In the genomic region with DNA sequence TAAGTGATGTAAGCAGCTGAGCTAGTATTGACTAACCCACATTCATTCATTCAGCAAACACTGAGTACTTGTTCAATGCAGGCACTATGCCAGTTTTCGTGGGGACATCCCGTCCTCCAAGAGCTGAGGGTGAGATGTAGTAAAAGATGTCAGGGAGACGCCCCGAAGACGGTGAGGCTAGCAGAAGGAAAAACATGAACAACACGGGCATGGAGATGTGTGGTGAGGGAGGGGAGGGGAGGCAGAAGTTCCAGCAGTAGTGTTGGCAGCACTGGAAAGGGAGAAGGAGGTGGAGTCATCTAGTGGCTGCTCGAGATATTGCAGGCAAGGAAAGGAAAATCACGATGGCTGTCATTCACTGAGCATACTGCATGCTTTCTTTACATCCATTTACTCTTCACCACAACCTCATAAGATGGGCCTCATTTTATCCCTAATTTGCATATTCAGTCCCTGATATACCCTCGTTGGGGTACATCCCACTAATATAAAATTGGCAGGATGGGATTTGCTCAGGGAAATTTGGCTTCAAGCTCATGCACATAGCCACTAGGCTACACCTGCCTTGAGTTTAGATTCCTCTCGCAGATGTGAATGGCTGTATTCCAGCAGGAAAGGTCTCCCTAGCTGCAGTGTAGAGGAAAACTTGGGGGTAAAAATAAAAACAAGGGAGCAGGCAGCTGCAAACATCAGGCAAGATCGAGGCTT, we compare ENCODE assay signal across 9 cellular contexts. TPM values are rescaled to one million over a fixed set of nuclear protein-coding genes. Genes with fewer than 3 reads are reported as not detected.
A peak's percentile ranks its signal among the peaks of the same experiment; 100 is the strongest.
DNase-seq lines count a peak whose midpoint lies in the region; ATAC-seq, FAIRE-seq and TF ChIP-seq lines count a peak whose summit lies in the region.
"Had no signal": no experiment of that assay in that cellular context is flagged by ENCODE, and none has a peak within 500 bp of the region (broad histone marks: within the 10 kb centered on the region; RNA-seq: fewer than 3 reads in every experiment).

No MANE protein-coding gene starts in this region.

- H3K9me1 ChIP-seq in IMR-90 (ENCODE audit: insufficient read depth, low read length), result no peaks in the 10 kb centered on the region

- H4K91ac ChIP-seq in IMR-90 (ENCODE audit: insufficient read depth, low read depth, low read length), result no peak overlapping the region

- H3K4me3 ChIP-seq in IMR-90 (ENCODE audit: insufficient read depth, low read depth, low read length) (no peak overlapping the region), left ventricle myocardium inferior (no peak overlapping the region)

- peak; percentile 82 for FAIRE-seq in GM18507 (lab: Jason Lieb, UNC)

- H3K27ac ChIP-seq in IMR-90 (ENCODE audit: insufficient read depth, low read length), result no peak overlapping the region
- H3K27ac ChIP-seq in left ventricle myocardium inferior (replicated peaks), result no peak overlapping the region

- H2BK20ac ChIP-seq in IMR-90 (ENCODE audit: low read depth, low read length), result no peak overlapping the region

- H3K79me1 ChIP-seq in IMR-90 (ENCODE audit: low read depth in 1 of 2, low read length in 2 of 2), result no peaks in the 10 kb centered on the region

- no peak overlapping the region for H3K56ac ChIP-seq in IMR-90 (ENCODE audit: extremely low read depth, insufficient read depth, low read length)

- CTCF ChIA-PET in IMR-90 (lab: Yijun Ruan, JAX), result no interaction called here

- H2BK5ac ChIP-seq in IMR-90 (ENCODE audit: low read depth, low read length, poor library complexity, severe bottlenecking), result no peak overlapping the region

- no peak overlapping the region for H3K23ac ChIP-seq in IMR-90 (ENCODE audit: low read depth, low read length)

- POLR2A ChIA-PET in IMR-90 (lab: Charles Lee; ENCODE audit: unreplicated experiment), result no interaction called here

- intact Hi-C loops in IMR-90 (cut with micrococcal nuclease), result loop anchor here (1.0 to 10.0 kb wide), 6 partner anchors 157 to 1319 kb away; partner anchors contain the start of gene CMPK1
- intact Hi-C loops in left ventricle myocardium inferior (cut with micrococcal nuclease), result loop anchor here (5.0 to 10.0 kb wide), 2 partner anchors 87 to 549 kb away; no protein-coding TSS in a partner anchor

- BruUV-seq in IMR-90 (replicated peaks; lab: Mats Ljungman, UMichigan), result no TSS peak

- no peak for TF ChIP-seq POLR2A in IMR-90 (IDR thresholded peaks at IDR 0.05; ENCODE audit: low read depth, low read length)

- H3K14ac ChIP-seq in IMR-90 (replicated peaks; ENCODE audit: low read depth, low read length), result no peak overlapping the region

- dilution Hi-C loops in IMR-90 (cut with HindIII; ENCODE audit: low sequenced_read_pairs, unreplicated experiment), result no loop called here

- ATAC-seq in IMR-90 (ENCODE audit: low read depth) (peak; percentile 73), HG02759 (IDR thresholded peaks at IDR 0.05; ENCODE audit: unreplicated experiment) (no peak)

- peak; percentile 86 for DNase-seq in AG20443 (ENCODE audit: low spot score)
- DNase-seq in GM18507 (ENCODE audit: extremely low spot score, insufficient read length, low read depth), result no peak
- DNase-seq in IMR-90, result peak; percentile 54
- DNase-seq in RKO (ENCODE audit: low spot score), result peak; percentile 76
- DNase-seq in amniotic stem cell (lab: John Stamatoyannopoulos, UW), result peak; percentile 17
- no peak for DNase-seq in left ventricle myocardium inferior
- DNase-seq in putamen (ENCODE audit: low spot score), result peak; percentile 44

- H4K8ac ChIP-seq in IMR-90 (ENCODE audit: low read depth in 2 of 2, low read length in 2 of 2), result no peak overlapping the region

- H2AK5ac ChIP-seq in IMR-90 (ENCODE audit: low read depth, low read length), result no peak overlapping the region

- H3K4me1 ChIP-seq in IMR-90 (ENCODE audit: control insufficient read depth, insufficient read depth, low read length), result no peaks in the 10 kb centered on the region
- H3K4me1 ChIP-seq in left ventricle myocardium inferior, result peaks cover 13% of the 10 kb centered on the region

- H3K27me3 ChIP-seq in IMR-90 (ENCODE audit: control insufficient read depth, insufficient read depth, low read length) (no peaks in the 10 kb centered on the region; the same call in 1 of the 2 replicates), left ventricle myocardium inferior (ENCODE audit: low read depth) (peaks cover 28% of the 10 kb centered on the region)

- in situ Hi-C loops in IMR-90 (cut with MboI; ENCODE audit: low sequenced_read_pairs), result no loop called here

- H3K4me2 ChIP-seq in IMR-90 (ENCODE audit: low read depth, low read length), result peak overlapping the region; percentile 38; the same call in 1 of the 2 replicates

- H2AFZ ChIP-seq in IMR-90 (replicated peaks; ENCODE audit: low read length, poor library complexity), result peak overlapping the region; percentile 28

- no peak overlapping the region for H2AK9ac ChIP-seq in IMR-90 (replicated peaks; ENCODE audit: low read depth, low read length, poor library complexity)

- no peak overlapping the region for H2BK15ac ChIP-seq in IMR-90 (ENCODE audit: low read depth, low read length)

- H3K36me3 ChIP-seq in IMR-90 (ENCODE audit: control insufficient read depth, insufficient read depth, low read length), result no peaks in the 10 kb centered on the region
- no peaks in the 10 kb centered on the region for H3K36me3 ChIP-seq in left ventricle myocardium inferior

- TF ChIP-seq RAD21 in IMR-90 (IDR thresholded peaks at IDR 0.05; ENCODE audit: low read length), result peak; percentile 68

- H3K18ac ChIP-seq in IMR-90 (ENCODE audit: low read depth, low read length), result no peak overlapping the region

- H3K4ac ChIP-seq in IMR-90 (ENCODE audit: low read depth, low read length), result no peak overlapping the region

- 12% methylated on average over 6 of the region's 11 CpGs; no CpG with 5 or more reads in 1 of the 2 experiments for WGBS in IMR-90 (ENCODE audit: extremely low coverage in 2 of 2, insufficient read length in 1 of 2), 2 experiments

- TF ChIP-seq CTCF in IMR-90 (conservative IDR thresholded peaks at IDR 0.05; ENCODE audit: low read depth, low read length) (peak; percentile 90), left ventricle myocardium inferior (IDR thresholded peaks at IDR 0.05; ENCODE audit: borderline replicate concordance) (peak; percentile 96)

- H4K5ac ChIP-seq in IMR-90 (ENCODE audit: low read depth, low read length), result no peak overlapping the region

- H3K9ac ChIP-seq in IMR-90 (ENCODE audit: low read depth, low read length), result no peak overlapping the region

- no peak overlapping the region for H2BK120ac ChIP-seq in IMR-90 (ENCODE audit: low read depth, low read length)

- no peaks in the 10 kb centered on the region for H4K20me1 ChIP-seq in IMR-90 (ENCODE audit: insufficient read depth, low read length)

- H3K9me3 ChIP-seq in IMR-90 (ENCODE audit: control insufficient read depth, insufficient read depth, low read length) (no peaks in the 10 kb centered on the region), left ventricle myocardium inferior (replicated peaks) (peaks cover 10% of the 10 kb centered on the region)

TF ChIP-seq in IMR-90, 13 proteins besides CTCF, POLR2A, EP300 and RAD21:
- TF ChIP-seq RFX5 (IDR thresholded peaks at IDR 0.05; ENCODE audit: low read depth, low read length), result no peak
- 0 out of 2 replicates have a peak, but pooled peaks have one; percentile 21 for TF ChIP-seq MAZ (IDR thresholded peaks at IDR 0.05; ENCODE audit: borderline replicate concordance, low read depth, low read length)
- TF ChIP-seq SMC3 (IDR thresholded peaks at IDR 0.05; ENCODE audit: low read depth, low read length), result peak; percentile 49

RNA-seq across cellular contexts. Expression of gene PDZK1IP1, which starts 14.5 kb away (rescaled TPM):
- not detected in 2 replicates for total RNA-seq in IMR-90 (2012; rRNA removed)
- polyA plus RNA-seq in IMR-90 (2012; rRNA removed), result not detected in 2 replicates
- not detected in 2 replicates for polyA plus RNA-seq in IMR-90 (2012; cell fraction: cytosol; rRNA removed)
- polyA plus RNA-seq in IMR-90 (2012; cell fraction: nucleus; rRNA removed; ENCODE audit: low replicate concordance), result not detected in 2 replicates
- not detected for total RNA-seq in left ventricle myocardium inferior

RNA-seq across cellular contexts. Expression of gene CYP4A22, which starts 38.1 kb away (rescaled TPM):
- total RNA-seq in IMR-90 (2012; rRNA removed) (not detected in 2 replicates), left ventricle myocardium inferior (not detected)
- not detected in 2 replicates for polyA plus RNA-seq in IMR-90 (2012; rRNA removed)
- polyA plus RNA-seq in IMR-90 (2012; cell fraction: cytosol; rRNA removed), result not detected in 2 replicates
- polyA plus RNA-seq in IMR-90 (2012; cell fraction: nucleus; rRNA removed; ENCODE audit: low replicate concordance), result not detected in 2 replicates
- total RNA-seq: pulmonary artery endothelial cell had no signal

RNA-seq across cellular contexts. Expression of gene TAL1, which starts 56.6 kb away (rescaled TPM):
- total RNA-seq in IMR-90 (2012; rRNA removed), result not detected in 2 replicates
- not detected in 2 replicates for polyA plus RNA-seq in IMR-90 (2012; rRNA removed)
- polyA plus RNA-seq in IMR-90 (2012; cell fraction: cytosol; rRNA removed), result not detected in 2 replicates
- polyA plus RNA-seq in IMR-90 (2012; cell fraction: nucleus; rRNA removed; ENCODE audit: low replicate concordance), result not detected in 2 replicates
- 4.3 TPM for total RNA-seq in left ventricle myocardium inferior

Comparison
In these comparisons a context has a peak if more than half of its experiments do, and no peak if none do; other contexts are left out.
1. DNase-seq: peak in AG20443 (single experiment), IMR-90 (single experiment), RKO (single experiment), amniotic stem cell (single experiment) and putamen (single experiment); none in GM18507 (single experiment) and left ventricle myocardium inferior (single experiment).